In the genomic region with DNA sequence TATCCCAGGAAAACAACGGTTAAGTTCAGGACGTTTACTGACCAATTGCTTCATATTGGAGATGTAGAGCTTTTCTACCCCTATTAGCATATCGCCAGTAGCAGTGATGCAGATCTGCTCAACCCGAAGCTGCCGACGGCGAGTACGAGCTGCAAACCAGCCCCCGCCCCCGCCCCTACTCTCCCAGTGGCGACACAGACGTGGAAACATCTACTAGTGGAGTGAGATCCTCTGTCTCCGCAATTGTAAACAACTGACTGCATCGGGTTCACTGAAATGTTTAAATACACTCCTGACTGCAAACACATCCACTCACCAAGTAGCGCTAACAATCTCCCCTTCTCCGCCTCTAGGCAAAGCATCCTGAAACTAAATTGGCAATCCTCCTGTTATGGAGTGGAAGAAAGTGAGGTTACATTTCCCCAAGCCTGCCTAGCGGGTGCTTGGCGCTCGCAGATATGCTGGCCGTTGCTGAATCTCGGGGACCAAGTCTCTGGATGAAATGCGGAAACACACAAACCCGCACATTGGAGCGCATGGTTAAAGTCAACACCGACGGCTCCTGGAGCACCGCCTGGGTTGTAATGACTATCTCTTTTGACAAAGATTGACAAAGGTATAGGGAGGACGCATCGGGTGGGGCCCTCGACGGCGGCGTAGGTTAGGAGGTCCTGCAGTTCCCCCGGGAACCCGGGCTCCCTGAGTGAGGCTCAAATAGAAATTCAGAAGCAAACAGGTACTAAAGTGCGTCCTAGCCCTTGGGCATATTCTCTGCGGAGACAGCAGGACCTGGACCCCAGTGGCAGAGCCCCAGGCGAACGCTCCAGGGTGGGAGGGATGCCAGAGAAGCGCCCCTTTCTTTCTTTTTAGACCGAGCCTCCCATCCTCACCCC, we compare ENCODE assay signal across 9 cellular contexts.
DNase-seq lines count a peak whose midpoint lies in the region; ATAC-seq and TF ChIP-seq lines count a peak whose summit lies in the region.
"Had no signal": no experiment of that assay in that cellular context is flagged by ENCODE, and none has a peak within 500 bp of the region (broad histone marks: within the 10 kb centered on the region; RNA-seq: fewer than 3 reads in every experiment).

No MANE protein-coding gene starts in this region.

- WGBS in esophagus muscularis mucosa: 29% methylated on average over 38 of the region's 41 CpGs

- no peaks in the 10 kb centered on the region for H3K9me3 ChIP-seq in esophagus muscularis mucosa
- no peaks in the 10 kb centered on the region for H3K9me3 ChIP-seq in skeletal muscle tissue (ENCODE audit: control insufficient read depth in 3 of 3, low read length in 3 of 3)

- H3K27me3 ChIP-seq in esophagus muscularis mucosa: no peaks in the 10 kb centered on the region
- H3K27me3 ChIP-seq in skeletal muscle tissue (ENCODE audit: control insufficient read depth in 3 of 3, insufficient read depth in 3 of 3, low read length in 3 of 3): peaks cover 0 to 18% (median 9%) of the 10 kb centered on the region in 3 donors

- TF ChIP-seq EP300 in esophagus muscularis mucosa (IDR thresholded peaks at IDR 0.05): no peak

- TF ChIP-seq CTCF in esophagus muscularis mucosa (IDR thresholded peaks at IDR 0.05): no peak

- no peak for ATAC-seq in GM21381 (IDR thresholded peaks at IDR 0.05; ENCODE audit: unreplicated experiment)
- ATAC-seq in HG02623 (IDR thresholded peaks at IDR 0.05; ENCODE audit: unreplicated experiment): no peak

- H3K4me3 ChIP-seq in esophagus muscularis mucosa: peak overlapping the region; percentile 54 to 62 (median 60)
- peak overlapping the region; percentile 43 to 63 (median 49) for H3K4me3 ChIP-seq in skeletal muscle tissue (ENCODE audit: low read length in 3 of 3)

- H3K4me1 ChIP-seq in esophagus muscularis mucosa (no peaks in the 10 kb centered on the region), skeletal muscle tissue (ENCODE audit: control insufficient read depth in 3 of 3, insufficient read depth in 3 of 3, low read length in 3 of 3) (no peaks in the 10 kb centered on the region)

- DNase-seq in NCI-H1694 treated with DMSO at 0.1 percent for 48 hours (lab: John Stamatoyannopoulos, UW) (peak; percentile 38), NCI-H1694 (lab: John Stamatoyannopoulos, UW) (no peak), NCI-H748 treated with DMSO at 0.1 percent for 48 hours (lab: John Stamatoyannopoulos, UW) (peak; percentile 39), esophagus muscularis mucosa (ENCODE audit: extremely low spot score) (no peak), NCI-H2107 treated with DMSO at 0.1 percent for 48 hours (lab: John Stamatoyannopoulos, UW; ENCODE audit: unreplicated experiment) (no peak)

- H3K36me3 ChIP-seq in esophagus muscularis mucosa (no peaks in the 10 kb centered on the region), skeletal muscle tissue (ENCODE audit: control insufficient read depth in 3 of 3, insufficient read depth in 3 of 3, low read length in 3 of 3) (no peaks in the 10 kb centered on the region)

- no peak overlapping the region for H3K9ac ChIP-seq in skeletal muscle tissue (ENCODE audit: low read depth in 1 of 3, low read length in 3 of 3)

- H3K27ac ChIP-seq in esophagus muscularis mucosa (replicated peaks in 1 of 4): peak overlapping the region; percentile 79 to 85 (median 80)
- H3K27ac ChIP-seq in skeletal muscle tissue (ENCODE audit: low read depth, low read length): no peak overlapping the region
- H3K27ac ChIP-seq: RWPE1 had no signal

- intact Hi-C loops in esophagus muscularis mucosa (cut with DNase I): no loop called here

- TF ChIP-seq POLR2A in esophagus muscularis mucosa (IDR thresholded peaks at IDR 0.05; ENCODE audit: low read depth): no peak

Comparison
In these comparisons a context has a peak if more than half of its experiments do, and no peak if none do; other contexts are left out.
1. DNase-seq: peak in NCI-H1694 treated with DMSO at 0.1 percent for 48 hours (single experiment) and NCI-H748 treated with DMSO at 0.1 percent for 48 hours (single experiment); none in NCI-H1694 (single experiment), esophagus muscularis mucosa (single experiment) and NCI-H2107 treated with DMSO at 0.1 percent for 48 hours (single experiment).